ENCODE assay signal across 15 cellular contexts in genomic region chr9:98289811-98290210, GRCh38. TPM values are rescaled to one million over a fixed set of nuclear protein-coding genes. Genes with fewer than 3 reads are reported as not detected.
A peak's percentile ranks its signal among the peaks of the same experiment; 100 is the strongest.
DNase-seq lines count a peak whose midpoint lies in the region; ATAC-seq and TF ChIP-seq lines count a peak whose summit lies in the region.
"Had no signal": no experiment of that assay in that cellular context is flagged by ENCODE, and none has a peak within 500 bp of the region (broad histone marks: within the 10 kb centered on the region; RNA-seq: fewer than 3 reads in every experiment).

No MANE protein-coding gene starts in this region.

- no peak; the same call in 2 of the 3 replicates for ATAC-seq in SK-N-SH treated with all-trans-retinoic acid at 6 μM for 48 hours
- ATAC-seq in upper lobe of right lung: peak; percentile 30
- ATAC-seq in GM21515 (IDR thresholded peaks at IDR 0.05; ENCODE audit: unreplicated experiment): no peak
- no peak for ATAC-seq in GM19467 (IDR thresholded peaks at IDR 0.05; ENCODE audit: unreplicated experiment)
- ATAC-seq: GM23338 had no signal

- H4K20me1 ChIP-seq in SK-N-SH (ENCODE audit: insufficient read depth): no peaks in the 10 kb centered on the region
- H4K20me1 ChIP-seq: BLaER1 treated with 17β-estradiol and CSF1 and Interleukin-3, amounts not matched to agents 10 nM and 100 nM had no signal

- TF ChIP-seq CTCF in SK-N-SH (IDR thresholded peaks at IDR 0.05) (no peak), upper lobe of right lung (IDR thresholded peaks at IDR 0.05) (no peak)

- H3K4me3 ChIP-seq in SK-N-SH (ENCODE audit: low read depth in 2 of 2, low read length in 1 of 2): no peak overlapping the region
- no peak overlapping the region for H3K4me3 ChIP-seq in upper lobe of right lung
- H3K4me3 ChIP-seq: BLaER1 treated with 17β-estradiol and CSF1 and Interleukin-3, amounts not matched to agents 10 nM and 100 nM; GM23338 had no signal

- no peak overlapping the region for H2AFZ ChIP-seq in SK-N-SH (ENCODE audit: low read depth)
- H2AFZ ChIP-seq: GM23338 had no signal

- H3K27ac ChIP-seq in SK-N-SH (ENCODE audit: low read depth in 2 of 2, low read length in 1 of 2): no peak overlapping the region
- no peak overlapping the region for H3K27ac ChIP-seq in upper lobe of right lung
- H3K27ac ChIP-seq: 22Rv1; BLaER1 treated with 17β-estradiol and CSF1 and Interleukin-3, amounts not matched to agents 10 nM and 100 nM had no signal

- peaks cover 0 to 5% of the 10 kb centered on the region in 2 experiments; a peak in 1 of 4 replicates for H3K4me1 ChIP-seq in SK-N-SH (ENCODE audit: control insufficient read depth in 1 of 2, insufficient read depth in 2 of 2, low read depth in 1 of 2, low read length in 1 of 2)
- no peaks in the 10 kb centered on the region for H3K4me1 ChIP-seq in upper lobe of right lung
- H3K4me1 ChIP-seq: BLaER1 treated with 17β-estradiol and CSF1 and Interleukin-3, amounts not matched to agents 10 nM and 100 nM had no signal

- peak; percentile 40 for DNase-seq in SK-N-SH
- DNase-seq in ecto neural progenitor cell (ENCODE audit: low spot score): peak; percentile 55
- peak; percentile 88 for DNase-seq in mesenteric fat pad (ENCODE audit: low spot score)
- no peak for DNase-seq in upper lobe of right lung
- DNase-seq in NCI-H748 (lab: John Stamatoyannopoulos, UW; ENCODE audit: unreplicated experiment): no peak
- DNase-seq: CD4-positive, CD25-positive, alpha-beta regulatory T cell; DMS53; GF-D8; H9 had no signal

- CTCF ChIA-PET in SK-N-SH (lab: Yijun Ruan, JAX): interaction anchor here (1.0 to 1.5 kb wide), 3 partner anchors 26 to 486 kb away, joined by 3 to 7 read pairs (median 5); no protein-coding TSS in a partner anchor

- no peak overlapping the region for H3K4me2 ChIP-seq in SK-N-SH
- H3K4me2 ChIP-seq: BLaER1 treated with 17β-estradiol and CSF1 and Interleukin-3, amounts not matched to agents 10 nM and 100 nM; GM23338 had no signal

- H3K27me3 ChIP-seq in SK-N-SH (ENCODE audit: insufficient read depth): peaks cover 17% of the 10 kb centered on the region; the same call in 1 of the 2 replicates
- no peaks in the 10 kb centered on the region for H3K27me3 ChIP-seq in upper lobe of right lung
- H3K27me3 ChIP-seq: BLaER1 treated with 17β-estradiol and CSF1 and Interleukin-3, amounts not matched to agents 10 nM and 100 nM had no signal

- TF ChIP-seq EP300 in SK-N-SH (IDR thresholded peaks at IDR 0.05; ENCODE audit: borderline replicate concordance in 1 of 2, low read depth in 1 of 2, low read length in 1 of 2): no peak

- POLR2A ChIA-PET in SK-N-SH (lab: Yijun Ruan, JAX): no interaction called here

- 59% methylated on average over 2 of the region's 9 CpGs for WGBS in SK-N-SH (ENCODE audit: low lambda C conversion rate)

- no peaks in the 10 kb centered on the region for H3K79me2 ChIP-seq in SK-N-SH (ENCODE audit: insufficient read depth)

- H3K9me3 ChIP-seq in SK-N-SH (no peaks in the 10 kb centered on the region), upper lobe of right lung (no peaks in the 10 kb centered on the region)
- H3K9me3 ChIP-seq: BLaER1 treated with 17β-estradiol and CSF1 and Interleukin-3, amounts not matched to agents 10 nM and 100 nM had no signal

- H3K9ac ChIP-seq in SK-N-SH: no peak overlapping the region
- H3K9ac ChIP-seq: BLaER1 treated with 17β-estradiol and CSF1 and Interleukin-3, amounts not matched to agents 10 nM and 100 nM had no signal

- no peak for TF ChIP-seq RAD21 in SK-N-SH (IDR thresholded peaks at IDR 0.05; ENCODE audit: low read length)

- intact Hi-C loops in upper lobe of right lung (cut with DNase I): no loop called here

- H3K9me2 ChIP-seq in SK-N-SH: no peaks in the 10 kb centered on the region

- H3F3A ChIP-seq in SK-N-SH (replicated peaks; ENCODE audit: insufficient read depth): no peaks in the 10 kb centered on the region

- no peaks in the 10 kb centered on the region for H3K36me3 ChIP-seq in SK-N-SH (replicated peaks in 1 of 2; ENCODE audit: control insufficient read depth in 1 of 2, insufficient read depth in 2 of 2, low read length in 1 of 2)
- no peaks in the 10 kb centered on the region for H3K36me3 ChIP-seq in upper lobe of right lung
- H3K36me3 ChIP-seq: BLaER1 treated with 17β-estradiol and CSF1 and Interleukin-3, amounts not matched to agents 10 nM and 100 nM had no signal

TF ChIP-seq in SK-N-SH, 30 proteins besides CTCF, POLR2A, EP300 and RAD21:
- no peak for TF ChIP-seq RXRA (IDR thresholded peaks at IDR 0.05; ENCODE audit: borderline replicate concordance, low read depth)

TF ChIP-seq in SK-N-SH treated with all-trans-retinoic acid at 6 μM for 48 hours, 23 proteins besides CTCF, POLR2A, EP300 and RAD21:
- no peak for TF ChIP-seq PPARA (CRISPR knock-in tag; IDR thresholded peaks at IDR 0.05; ENCODE audit: borderline replicate concordance)
- TF ChIP-seq, protein P1, sequence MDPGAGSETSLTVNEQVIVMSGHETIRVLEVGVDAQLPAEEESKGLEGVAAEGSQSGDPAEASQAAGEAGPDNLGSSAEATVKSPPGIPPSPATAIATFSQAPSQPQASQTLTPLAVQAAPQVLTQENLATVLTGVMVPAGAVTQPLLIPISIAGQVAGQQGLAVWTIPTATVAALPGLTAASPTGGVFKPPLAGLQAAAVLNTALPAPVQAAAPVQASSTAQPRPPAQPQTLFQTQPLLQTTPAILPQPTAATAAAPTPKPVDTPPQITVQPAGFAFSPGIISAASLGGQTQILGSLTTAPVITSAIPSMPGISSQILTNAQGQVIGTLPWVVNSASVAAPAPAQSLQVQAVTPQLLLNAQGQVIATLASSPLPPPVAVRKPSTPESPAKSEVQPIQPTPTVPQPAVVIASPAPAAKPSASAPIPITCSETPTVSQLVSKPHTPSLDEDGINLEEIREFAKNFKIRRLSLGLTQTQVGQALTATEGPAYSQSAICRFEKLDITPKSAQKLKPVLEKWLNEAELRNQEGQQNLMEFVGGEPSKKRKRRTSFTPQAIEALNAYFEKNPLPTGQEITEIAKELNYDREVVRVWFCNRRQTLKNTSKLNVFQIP (CRISPR knock-in tag; IDR thresholded peaks at IDR 0.05; ENCODE audit: borderline replicate concordance, low read depth): no peak
- TF ChIP-seq, protein P2, sequence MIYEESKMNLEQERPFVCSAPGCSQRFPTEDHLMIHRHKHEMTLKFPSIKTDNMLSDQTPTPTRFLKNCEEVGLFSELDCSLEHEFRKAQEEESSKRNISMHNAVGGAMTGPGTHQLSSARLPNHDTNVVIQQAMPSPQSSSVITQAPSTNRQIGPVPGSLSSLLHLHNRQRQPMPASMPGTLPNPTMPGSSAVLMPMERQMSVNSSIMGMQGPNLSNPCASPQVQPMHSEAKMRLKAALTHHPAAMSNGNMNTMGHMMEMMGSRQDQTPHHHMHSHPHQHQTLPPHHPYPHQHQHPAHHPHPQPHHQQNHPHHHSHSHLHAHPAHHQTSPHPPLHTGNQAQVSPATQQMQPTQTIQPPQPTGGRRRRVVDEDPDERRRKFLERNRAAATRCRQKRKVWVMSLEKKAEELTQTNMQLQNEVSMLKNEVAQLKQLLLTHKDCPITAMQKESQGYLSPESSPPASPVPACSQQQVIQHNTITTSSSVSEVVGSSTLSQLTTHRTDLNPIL (CRISPR knock-in tag; IDR thresholded peaks at IDR 0.05; ENCODE audit: low read depth): no peak
- TF ChIP-seq ZNF70 (CRISPR knock-in tag; IDR thresholded peaks at IDR 0.05): no peak
- TF ChIP-seq ARNTL (CRISPR knock-in tag; IDR thresholded peaks at IDR 0.05; ENCODE audit: borderline replicate concordance, low read depth): no peak
- TF ChIP-seq TOX (CRISPR knock-in tag; IDR thresholded peaks at IDR 0.05; ENCODE audit: borderline replicate concordance): no peak
- no peak for TF ChIP-seq ZFP30 (CRISPR knock-in tag; IDR thresholded peaks at IDR 0.05)
- TF ChIP-seq, protein P3, sequence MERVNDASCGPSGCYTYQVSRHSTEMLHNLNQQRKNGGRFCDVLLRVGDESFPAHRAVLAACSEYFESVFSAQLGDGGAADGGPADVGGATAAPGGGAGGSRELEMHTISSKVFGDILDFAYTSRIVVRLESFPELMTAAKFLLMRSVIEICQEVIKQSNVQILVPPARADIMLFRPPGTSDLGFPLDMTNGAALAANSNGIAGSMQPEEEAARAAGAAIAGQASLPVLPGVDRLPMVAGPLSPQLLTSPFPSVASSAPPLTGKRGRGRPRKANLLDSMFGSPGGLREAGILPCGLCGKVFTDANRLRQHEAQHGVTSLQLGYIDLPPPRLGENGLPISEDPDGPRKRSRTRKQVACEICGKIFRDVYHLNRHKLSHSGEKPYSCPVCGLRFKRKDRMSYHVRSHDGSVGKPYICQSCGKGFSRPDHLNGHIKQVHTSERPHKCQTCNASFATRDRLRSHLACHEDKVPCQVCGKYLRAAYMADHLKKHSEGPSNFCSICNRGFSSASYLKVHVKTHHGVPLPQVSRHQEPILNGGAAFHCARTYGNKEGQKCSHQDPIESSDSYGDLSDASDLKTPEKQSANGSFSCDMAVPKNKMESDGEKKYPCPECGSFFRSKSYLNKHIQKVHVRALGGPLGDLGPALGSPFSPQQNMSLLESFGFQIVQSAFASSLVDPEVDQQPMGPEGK (CRISPR knock-in tag; IDR thresholded peaks at IDR 0.05; ENCODE audit: borderline replicate concordance): no peak

RNA-seq across cellular contexts. Expression of gene TBC1D2, which starts 34.4 kb away (rescaled TPM):
- 5.1 and 5.6 TPM in 2 replicates for polyA plus RNA-seq in SK-N-SH (2012; rRNA removed)
- polyA plus RNA-seq in SK-N-SH (2012; cell fraction: cytosol; rRNA removed): 2.1 and 3.2 TPM in 2 replicates
- 9.4 and 10.6 TPM in 2 replicates for polyA plus RNA-seq in SK-N-SH (2012; cell fraction: nucleus; rRNA removed)
- total RNA-seq in mesenteric fat pad (12.0 TPM), upper lobe of right lung (71.8 TPM)

Comparison
In these comparisons a context has a peak if more than half of its experiments do, and no peak if none do; other contexts are left out.
1. DNase-seq: peak in SK-N-SH (single experiment), ecto neural progenitor cell (single experiment) and mesenteric fat pad (single experiment); none in upper lobe of right lung (single experiment) and NCI-H748 (single experiment).